Comparison of ENCODE assay signal across 17 cellular contexts in the genomic region with DNA sequence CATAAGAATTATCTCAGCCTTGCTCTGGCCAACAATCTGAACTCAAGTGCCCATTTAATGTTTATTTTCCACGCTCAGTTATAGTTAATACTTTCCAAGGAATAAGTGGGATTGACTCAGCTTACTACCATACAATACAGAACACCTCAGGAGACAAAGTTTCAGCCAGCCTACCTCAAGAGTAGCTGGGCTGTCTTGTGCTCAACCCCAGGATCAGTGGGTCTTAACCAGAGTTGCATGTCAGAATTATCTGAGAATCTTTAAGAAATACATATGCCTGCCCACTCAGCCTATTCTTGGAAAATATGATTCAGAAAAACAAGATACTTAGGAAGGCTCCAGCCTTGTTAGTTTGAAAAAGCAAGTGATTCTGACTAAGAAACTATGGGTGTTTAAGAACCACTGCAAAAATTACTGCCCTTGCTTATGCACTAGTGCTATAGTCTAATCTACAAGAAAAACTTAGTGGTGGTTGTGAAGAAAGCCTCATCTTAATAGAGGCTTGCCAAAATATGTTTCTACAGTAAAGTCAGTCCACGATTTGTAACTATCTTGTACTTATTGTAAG.
"Had no signal": no experiment of that assay in that cellular context is flagged by ENCODE, and none has a peak within 500 bp of the region (broad histone marks: within the 10 kb centered on the region; RNA-seq: fewer than 3 reads in every experiment).

No MANE protein-coding gene starts in this region.

- H3K9me3 Mint-ChIP-seq: activated naive CD8-positive, alpha-beta T cell treated with anti-CD3 and anti-CD28 coated beads, Interleukin-2, amount 10 ng/mL, durations not matched to agents 7 days and 5 days; endodermal cell; neural progenitor cell had no signal

- H3K4me3 Mint-ChIP-seq: activated naive CD8-positive, alpha-beta T cell treated with anti-CD3 and anti-CD28 coated beads, Interleukin-2, amount 10 ng/mL, durations not matched to agents 7 days and 5 days; endodermal cell; neural progenitor cell; T-helper 17 cell had no signal

- H3K4me1 Mint-ChIP-seq: neural progenitor cell had no signal

- DNase-seq: activated CD4-positive, CD25-positive, alpha-beta regulatory T cell; activated CD8-positive, alpha-beta memory T cell treated with anti-CD3 and anti-CD28 coated beads, Interleukin-2, amount 50 U/mL, for 4 hours; activated gamma-delta T cell; activated naive CD8-positive, alpha-beta T cell treated with anti-CD3 and anti-CD28 coated beads, Interleukin-2, amount 10 ng/mL, durations not matched to agents 7 days and 5 days; dermis blood vessel endothelial cell; endodermal cell; left colon; midbrain; SHP77; stimulated activated CD4-positive, alpha-beta T cell treated with anti-CD3 and anti-CD28 coated beads, Interleukin-2, amount 100 ng/mL, for 24 hours; T-helper 17 cell; tibial artery; uterus had no signal

- H3K27ac Mint-ChIP-seq: activated naive CD8-positive, alpha-beta T cell treated with anti-CD3 and anti-CD28 coated beads, Interleukin-2, amount 10 ng/mL, durations not matched to agents 7 days and 5 days; endodermal cell; neural progenitor cell; T-helper 17 cell had no signal

- ATAC-seq: gastroesophageal sphincter, left colon, sciatic nerve, SK-N-SH treated with all-trans-retinoic acid at 6 μM for 48 hours, T-helper 17 cell had no signal

- H3K27me3 Mint-ChIP-seq: activated naive CD8-positive, alpha-beta T cell treated with anti-CD3 and anti-CD28 coated beads, Interleukin-2, amount 10 ng/mL, durations not matched to agents 7 days and 5 days; T-helper 17 cell had no signal
